Comparison of ENCODE assay signal across 9 cellular contexts in the genomic region with DNA sequence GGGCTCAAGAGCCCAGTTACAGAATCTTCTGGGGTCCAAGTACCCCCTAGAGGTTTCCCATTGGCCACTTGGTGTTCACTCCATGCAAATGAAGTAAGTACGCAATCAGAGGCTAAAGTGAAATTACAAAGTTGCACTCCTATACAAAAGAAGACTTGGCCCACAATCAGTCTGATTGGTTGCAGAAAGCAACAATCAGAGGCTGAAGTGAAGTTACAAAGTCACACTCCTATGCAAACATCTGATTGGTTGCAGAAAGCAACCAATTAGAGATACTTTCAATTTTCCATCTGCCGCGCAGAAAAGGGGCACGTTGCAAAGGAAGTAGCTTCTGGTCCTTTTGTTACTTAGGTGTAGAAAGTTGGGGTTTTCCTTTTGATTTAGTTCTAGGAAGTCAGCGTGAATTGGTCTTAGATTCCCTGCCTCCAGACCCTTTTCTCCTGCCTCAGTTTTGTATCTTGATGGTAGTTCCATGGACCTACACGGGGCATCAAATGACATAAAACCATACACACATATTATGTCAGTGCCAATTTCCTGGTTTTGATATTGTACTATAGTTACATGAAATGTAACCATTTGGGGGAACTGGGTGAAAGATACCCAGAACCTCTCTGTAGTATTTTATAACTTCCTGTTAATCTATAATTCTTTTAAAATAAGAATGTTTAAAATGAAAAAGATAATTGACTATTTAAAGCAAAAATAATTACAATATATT. TPM values are rescaled to one million over a fixed set of nuclear protein-coding genes. Genes with fewer than 3 reads are reported as not detected.
DNase-seq lines count a peak whose midpoint lies in the region; ATAC-seq and TF ChIP-seq lines count a peak whose summit lies in the region.
"Had no signal": no experiment of that assay in that cellular context is flagged by ENCODE, and none has a peak within 500 bp of the region (broad histone marks: within the 10 kb centered on the region; RNA-seq: fewer than 3 reads in every experiment).

No MANE protein-coding gene starts in this region.

- peak overlapping the region; percentile 66 for H3K27ac ChIP-seq in naive thymus-derived CD4-positive, alpha-beta T cell (ENCODE audit: low read depth, low read length)
- H3K27ac ChIP-seq in upper lobe of left lung, result no peak overlapping the region

- H3K27me3 Mint-ChIP-seq in T-cell, result peaks cover 0 to 5% of the 10 kb centered on the region in 2 donors
- H3K27me3 Mint-ChIP-seq in activated naive CD8-positive, alpha-beta T cell treated with anti-CD3 and anti-CD28 coated beads for 36 hours, result no peaks in the 10 kb centered on the region
- H3K27me3 Mint-ChIP-seq in naive thymus-derived CD4-positive, alpha-beta T cell, result peaks cover 0 to 5% (median 0%) of the 10 kb centered on the region in 5 donors

- intact Hi-C loops in naive thymus-derived CD4-positive, alpha-beta T cell (cut with micrococcal nuclease), result loop anchor here (1.0 kb wide), 1 partner anchor 12 kb away; the partner anchor contains the start of gene PIN4 (in 2 of the 2)

- no peak for TF ChIP-seq POLR2A in upper lobe of left lung (IDR thresholded peaks at IDR 0.05)

- no peaks in the 10 kb centered on the region for H3K9me3 Mint-ChIP-seq in T-cell
- no peaks in the 10 kb centered on the region for H3K9me3 Mint-ChIP-seq in activated naive CD8-positive, alpha-beta T cell treated with anti-CD3 and anti-CD28 coated beads for 36 hours
- peaks cover 0 to 2% (median 0%) of the 10 kb centered on the region in 11 donors for H3K9me3 Mint-ChIP-seq in naive thymus-derived CD4-positive, alpha-beta T cell

- H3K4me3 ChIP-seq in naive thymus-derived CD4-positive, alpha-beta T cell (ENCODE audit: low read length), result peak overlapping the region; percentile 28
- H3K4me3 ChIP-seq in upper lobe of left lung, result peak overlapping the region in 2 of 4 donors; percentile 18 to 25

- H3K27me3 ChIP-seq in naive thymus-derived CD4-positive, alpha-beta T cell (ENCODE audit: control insufficient read depth in 2 of 2, insufficient read depth in 2 of 2, low read length in 2 of 2), result no peaks in the 10 kb centered on the region
- H3K27me3 ChIP-seq in upper lobe of left lung, result no peaks in the 10 kb centered on the region

- 44 to 60% methylated on average over 5 to 6 of the region's 6 CpGs for WGBS in upper lobe of left lung, 2 donors

- POLR2A ChIA-PET in T-cell (lab: Charles Lee), result interaction anchor here in 1 of 2 donors (0.6 kb wide), 1 partner anchor 813 kb away, joined by 3 read pairs; no protein-coding TSS in a partner anchor
- POLR2A ChIA-PET in naive thymus-derived CD4-positive, alpha-beta T cell (lab: Charles Lee), result interaction anchor here (2.0 kb wide), 1 partner anchor 12 kb away, joined by 9 read pairs; the partner anchor contains the start of gene PIN4

- no peaks in the 10 kb centered on the region for H3K36me3 ChIP-seq in naive thymus-derived CD4-positive, alpha-beta T cell (ENCODE audit: control insufficient read depth in 2 of 3, insufficient read depth in 3 of 3, low read length in 3 of 3)
- H3K36me3 ChIP-seq in upper lobe of left lung, result no peaks in the 10 kb centered on the region

- H3K27ac Mint-ChIP-seq in T-cell, result peak overlapping the region; percentile 92 to 93
- peak overlapping the region; percentile 84 for H3K27ac Mint-ChIP-seq in activated naive CD8-positive, alpha-beta T cell treated with anti-CD3 and anti-CD28 coated beads for 36 hours
- H3K27ac Mint-ChIP-seq in naive thymus-derived CD4-positive, alpha-beta T cell, result peak overlapping the region; percentile 87 to 97 (median 90)

- H3K4me1 ChIP-seq in naive thymus-derived CD4-positive, alpha-beta T cell (ENCODE audit: control insufficient read depth in 2 of 2, insufficient read depth in 2 of 2, low read length in 2 of 2), result no peaks in the 10 kb centered on the region
- no peaks in the 10 kb centered on the region for H3K4me1 ChIP-seq in upper lobe of left lung

- ATAC-seq in T-cell (replicated peaks in 1 of 4) (peak; percentile 88 to 94 (median 93)), upper lobe of left lung (ENCODE audit: low FRiP score in 2 of 2) (no peak), omental fat pad (ENCODE audit: low FRiP score) (no peak)
- peak; percentile 94 for ATAC-seq in naive thymus-derived CD4-positive, alpha-beta T cell

- H3K9me3 ChIP-seq in naive thymus-derived CD4-positive, alpha-beta T cell (ENCODE audit: control insufficient read depth in 2 of 3, low read length in 3 of 3), result no peaks in the 10 kb centered on the region
- no peaks in the 10 kb centered on the region for H3K9me3 ChIP-seq in upper lobe of left lung

- DNase-seq in EH (ENCODE audit: low read depth), result peak; percentile 11
- peak in 32 of 34 experiments; percentile 4 to 45 (median 24) for DNase-seq in T-cell
- DNase-seq in activated naive CD8-positive, alpha-beta T cell treated with anti-CD3 and anti-CD28 coated beads for 36 hours, result peak; percentile 12
- peak in 7 of 9 donors; percentile 52 to 71 (median 58) for DNase-seq in naive thymus-derived CD4-positive, alpha-beta T cell
- DNase-seq in OCI-M2 (lab: John Stamatoyannopoulos, UW; ENCODE audit: unreplicated experiment), result no peak
- no peak for DNase-seq in upper lobe of left lung
- no peak for DNase-seq in omental fat pad (ENCODE audit: low spot score)
- DNase-seq in T1000 (lab: John Stamatoyannopoulos, UW), result no peak

- TF ChIP-seq EP300 in upper lobe of left lung (IDR thresholded peaks at IDR 0.05), result no peak

- H3K4me3 Mint-ChIP-seq in T-cell, result peak overlapping the region; percentile 54 to 77 (median 72)
- H3K4me3 Mint-ChIP-seq in activated naive CD8-positive, alpha-beta T cell treated with anti-CD3 and anti-CD28 coated beads for 36 hours, result peak overlapping the region; percentile 22
- H3K4me3 Mint-ChIP-seq in naive thymus-derived CD4-positive, alpha-beta T cell, result peak overlapping the region; percentile 46 to 89 (median 84)

- peaks cover 4 to 8% (median 6%) of the 10 kb centered on the region in 3 donors for H3K4me1 Mint-ChIP-seq in T-cell
- peaks cover 4% of the 10 kb centered on the region for H3K4me1 Mint-ChIP-seq in activated naive CD8-positive, alpha-beta T cell treated with anti-CD3 and anti-CD28 coated beads for 36 hours
- H3K4me1 Mint-ChIP-seq in naive thymus-derived CD4-positive, alpha-beta T cell, result peaks cover 0 to 10% (median 5%) of the 10 kb centered on the region in 7 donors

- no peaks in the 10 kb centered on the region for H3K36me3 Mint-ChIP-seq in T-cell
- H3K36me3 Mint-ChIP-seq in activated naive CD8-positive, alpha-beta T cell treated with anti-CD3 and anti-CD28 coated beads for 36 hours, result no peaks in the 10 kb centered on the region
- H3K36me3 Mint-ChIP-seq in naive thymus-derived CD4-positive, alpha-beta T cell, result no peaks in the 10 kb centered on the region

- TF ChIP-seq CTCF in upper lobe of left lung (IDR thresholded peaks at IDR 0.05) (no peak), omental fat pad (IDR thresholded peaks at IDR 0.05) (no peak)

- CTCF ChIA-PET in T-cell (lab: Charles Lee), result interaction anchor here in 1 of 2 donors (0.5 kb wide), 1 partner anchor 888 kb away, joined by 3 read pairs; no protein-coding TSS in a partner anchor
- CTCF ChIA-PET in naive thymus-derived CD4-positive, alpha-beta T cell (lab: Charles Lee), result interaction anchor here (0.9 kb wide), 1 partner anchor 12 kb away, joined by 4 read pairs; no protein-coding TSS in a partner anchor

RNA-seq across cellular contexts. Expression of gene PIN4, which starts 12.4 kb away (rescaled TPM):
- 1 to 10 TPM; 4.1 to 9.8 (median 7.1) TPM for total RNA-seq in T-cell
- total RNA-seq in activated naive CD8-positive, alpha-beta T cell treated with anti-CD3 and anti-CD28 coated beads for 36 hours, result 1 to 10 TPM; 6.2 to 6.3 TPM
- total RNA-seq in naive thymus-derived CD4-positive, alpha-beta T cell, result 10 to 100 TPM in 2 of 5 experiments, 1 to 10 TPM in 3; 2.0 to 13.6 (median 9.5) TPM
- polyA plus RNA-seq in naive thymus-derived CD4-positive, alpha-beta T cell, result 10 to 100 TPM; 16.6 to 30.9 TPM
- 10 to 100 TPM in 1 of 6 donors, 1 to 10 TPM in 5; 3.1 to 23.2 (median 7.2) TPM for total RNA-seq in upper lobe of left lung
- 10 to 100 TPM in 1 of 4 donors, 1 to 10 TPM in 3; 3.2 to 11.2 (median 4.8) TPM for total RNA-seq in omental fat pad

RNA-seq across cellular contexts. Expression of gene RTL5, which starts 37.5 kb away (rescaled TPM):
- total RNA-seq in T-cell, result 1 to 10 TPM in 4 of 5 donors, under 1 TPM in 1; 0.98 to 8.7 (median 3.4) TPM
- under 1 TPM; 0.08 TPM for total RNA-seq in activated naive CD8-positive, alpha-beta T cell treated with anti-CD3 and anti-CD28 coated beads for 36 hours
- 1 to 10 TPM in 1 of 5 experiments, under 1 TPM in 4; 0.08 to 2.1 (median 0.19) TPM for total RNA-seq in naive thymus-derived CD4-positive, alpha-beta T cell
- not detected for polyA plus RNA-seq in naive thymus-derived CD4-positive, alpha-beta T cell
- total RNA-seq in upper lobe of left lung, result 10 to 100 TPM in 2 of 6 donors, 1 to 10 TPM in 4; 2.7 to 15.7 (median 6.4) TPM
- total RNA-seq in omental fat pad, result 1 to 10 TPM; 3.7 to 6.9 (median 4.4) TPM
- total RNA-seq: HT-29 had no signal

Comparison
In these comparisons a context has a peak if more than half of its experiments do, and no peak if none do; other contexts are left out.
1. DNase-seq: peak in EH (single experiment), T-cell (32 of 34), activated naive CD8-positive, alpha-beta T cell treated with anti-CD3 and anti-CD28 coated beads for 36 hours (single experiment) and naive thymus-derived CD4-positive, alpha-beta T cell (7 of 9); none in OCI-M2 (single experiment), upper lobe of left lung (0 of 2), omental fat pad (single experiment) and T1000 (single experiment).
2. ATAC-seq: peak in T-cell (4 of 4) and naive thymus-derived CD4-positive, alpha-beta T cell (single experiment); none in upper lobe of left lung (0 of 2) and omental fat pad (single experiment).
3. H3K4me3 Mint-ChIP-seq: peak in every context shown above with its lines; median percentile 84 in naive thymus-derived CD4-positive, alpha-beta T cell; 72 in T-cell; 22 in activated naive CD8-positive, alpha-beta T cell treated with anti-CD3 and anti-CD28 coated beads for 36 hours.
4. Peak in every context shown above with its lines, with median percentiles within 50 percentile points of each other: H3K27ac Mint-ChIP-seq.